In genomic region chr1:46197551-46198025, GRCh38 we compare ENCODE assay signal across 8 cellular contexts. TPM values are rescaled to one million over a fixed set of nuclear protein-coding genes. Genes with fewer than 3 reads are reported as not detected.
DNase-seq lines count a peak whose midpoint lies in the region; ATAC-seq, FAIRE-seq and TF ChIP-seq lines count a peak whose summit lies in the region.

No MANE protein-coding gene starts in this region.

- peaks cover 12 to 20% of the 10 kb centered on the region in 2 donors for H3K36me3 ChIP-seq in kidney (ENCODE audit: control insufficient read depth in 1 of 2, insufficient read depth in 2 of 2, low read length in 2 of 2)
- H3K36me3 ChIP-seq in thyroid gland: peaks cover 0 to 10% of the 10 kb centered on the region in 2 donors

- H3K27me3 ChIP-seq in thyroid gland: no peaks in the 10 kb centered on the region

- no peak for TF ChIP-seq CTCF in kidney (IDR thresholded peaks at IDR 0.05; ENCODE audit: borderline replicate concordance, extremely low read depth, insufficient read depth)
- no peak for TF ChIP-seq CTCF in thyroid gland (IDR thresholded peaks at IDR 0.05)

- H3K27ac ChIP-seq in kidney (ENCODE audit: low read depth in 2 of 2, low read length in 2 of 2): peak overlapping the region; percentile 68 to 81
- H3K27ac ChIP-seq in thyroid gland: peak overlapping the region; percentile 33 to 52 (median 44)

- 62 to 73% methylated on average over 7 to 9 of the region's 9 CpGs for WGBS in thyroid gland, 2 donors

- DNase-seq in activated CD4-positive, CD25-positive, alpha-beta regulatory T cell (lab: John Stamatoyannopoulos, UW): no peak
- no peak for DNase-seq in activated naive CD8-positive, alpha-beta T cell treated with anti-CD3 and anti-CD28 coated beads, Interleukin-2, amount 50 U/mL, for 24 hours
- DNase-seq in kidney (no peak), thyroid gland (no peak), T1000 (lab: John Stamatoyannopoulos, UW) (no peak), NCI-H748 treated with DMSO at 0.1 percent for 48 hours (lab: John Stamatoyannopoulos, UW) (no peak), AG08396 (ENCODE audit: low spot score) (no peak)

- no peak for FAIRE-seq in kidney (lab: Jason Lieb, UNC)

- peak overlapping the region; percentile 87 for H3K4me3 Mint-ChIP-seq in activated naive CD8-positive, alpha-beta T cell treated with anti-CD3 and anti-CD28 coated beads, Interleukin-2, amount 50 U/mL, for 24 hours

- H3K9me3 Mint-ChIP-seq in activated naive CD8-positive, alpha-beta T cell treated with anti-CD3 and anti-CD28 coated beads, Interleukin-2, amount 50 U/mL, for 24 hours: no peaks in the 10 kb centered on the region

- peak overlapping the region; percentile 74 for H3K27ac Mint-ChIP-seq in activated naive CD8-positive, alpha-beta T cell treated with anti-CD3 and anti-CD28 coated beads, Interleukin-2, amount 50 U/mL, for 24 hours

- H3K9ac ChIP-seq in kidney (ENCODE audit: low read length in 2 of 2): peak overlapping the region; percentile 93 to 99

- no peak for TF ChIP-seq POLR2A in thyroid gland (IDR thresholded peaks at IDR 0.05)

- no peaks in the 10 kb centered on the region for H3K27me3 Mint-ChIP-seq in activated naive CD8-positive, alpha-beta T cell treated with anti-CD3 and anti-CD28 coated beads, Interleukin-2, amount 50 U/mL, for 24 hours

- peaks cover 9% of the 10 kb centered on the region for H3K36me3 Mint-ChIP-seq in activated naive CD8-positive, alpha-beta T cell treated with anti-CD3 and anti-CD28 coated beads, Interleukin-2, amount 50 U/mL, for 24 hours (ENCODE audit: low read depth)

- H3K9me3 ChIP-seq in kidney (ENCODE audit: control insufficient read depth in 1 of 2, low read length in 2 of 2) (no peaks in the 10 kb centered on the region), thyroid gland (no peaks in the 10 kb centered on the region)

- H3K4me1 ChIP-seq in kidney (ENCODE audit: control insufficient read depth in 1 of 2, insufficient read depth in 1 of 2, low read depth in 1 of 2, low read length in 2 of 2): peaks cover 10 to 23% of the 10 kb centered on the region in 2 donors
- peaks cover 32 to 54% of the 10 kb centered on the region in 2 donors for H3K4me1 ChIP-seq in thyroid gland

- peaks cover 18% of the 10 kb centered on the region for H3K4me1 Mint-ChIP-seq in activated naive CD8-positive, alpha-beta T cell treated with anti-CD3 and anti-CD28 coated beads, Interleukin-2, amount 50 U/mL, for 24 hours

- H3K4me3 ChIP-seq in kidney (ENCODE audit: low read length in 2 of 2) (peak overlapping the region; percentile 96 to 97), thyroid gland (replicated peaks in 1 of 3) (peak overlapping the region; percentile 26 to 88 (median 58))

- intact Hi-C loops in kidney (cut with DNase I): no loop called here
- intact Hi-C loops in thyroid gland (cut with DNase I): no loop called here

- peak; percentile 1 to 2 for ATAC-seq in activated CD4-positive, CD25-positive, alpha-beta regulatory T cell treated with anti-CD3 and anti-CD28 coated beads, Interleukin-2, amount 50 U/mL, for 24 hours
- ATAC-seq in activated naive CD8-positive, alpha-beta T cell treated with anti-CD3 and anti-CD28 coated beads, Interleukin-2, amount 50 U/mL, for 24 hours: peak; percentile 21

RNA-seq across cellular contexts. Expression of gene POMGNT1, which starts 0.6 kb away (rescaled TPM):
- total RNA-seq in kidney (65.1 TPM), thyroid gland (10 to 100 TPM; 54.2 to 90.8 (median 79.3) TPM)
- polyA plus RNA-seq in kidney (ENCODE audit: insufficient read depth, low read depth, low replicate concordance): 129 TPM

RNA-seq across cellular contexts. Expression of gene LURAP1, which starts 5.5 kb away (rescaled TPM):
- total RNA-seq in kidney (11.2 TPM), thyroid gland (10 to 100 TPM; 30.5 to 47.4 (median 37.8) TPM)
- polyA plus RNA-seq in kidney (ENCODE audit: insufficient read depth, low read depth, low replicate concordance): 8.4 TPM

RNA-seq across cellular contexts. Expression of gene P3R3URF, which starts 21.3 kb away (rescaled TPM):
- total RNA-seq in kidney (not detected), thyroid gland (not detected)
- polyA plus RNA-seq in kidney (ENCODE audit: insufficient read depth, low read depth, low replicate concordance): not detected

RNA-seq across cellular contexts. Expression of gene TSPAN1, which starts 22.7 kb away (rescaled TPM):
- total RNA-seq in kidney (578 TPM), thyroid gland (100 to 1,000 TPM in 2 of 4 donors, 10 to 100 TPM in 2; 61.2 to 154 (median 105) TPM)
- 518 TPM for polyA plus RNA-seq in kidney (ENCODE audit: insufficient read depth, low read depth, low replicate concordance)

RNA-seq across cellular contexts. Expression of gene RAD54L, which starts 50.0 kb away (rescaled TPM):
- total RNA-seq in kidney (1.7 TPM), thyroid gland (1 to 10 TPM in 1 of 4 donors, under 1 TPM in 3; 0.27 to 1.7 (median 0.61) TPM)
- polyA plus RNA-seq in kidney (ENCODE audit: insufficient read depth, low read depth, low replicate concordance): 1.2 TPM
